In the genomic region with DNA sequence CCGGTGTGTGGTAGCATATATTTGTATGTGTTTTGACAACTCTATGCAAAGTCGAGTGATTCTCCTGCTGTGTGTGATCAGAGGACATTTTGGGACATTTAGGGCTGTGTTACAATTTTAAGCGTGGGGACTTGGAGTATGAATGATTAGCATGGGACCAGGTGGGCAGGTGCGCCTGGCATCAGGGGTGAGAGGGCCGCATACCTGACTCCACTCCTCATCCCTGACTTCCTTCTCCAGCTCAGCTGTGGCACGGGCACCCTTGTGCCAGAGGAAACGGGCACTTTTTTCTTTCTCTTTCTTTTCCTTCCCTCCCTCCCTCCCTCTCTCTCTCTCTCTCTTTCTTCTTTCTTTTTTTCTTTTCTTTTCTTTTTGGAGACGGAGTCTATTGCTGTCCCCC, we compare ENCODE assay signal across 15 cellular contexts. TPM values are rescaled to one million over a fixed set of nuclear protein-coding genes. Genes with fewer than 3 reads are reported as not detected.
DNase-seq lines count a peak whose midpoint lies in the region; TF ChIP-seq lines count a peak whose summit lies in the region.
"Had no signal": no experiment of that assay in that cellular context is flagged by ENCODE, and none has a peak within 500 bp of the region (broad histone marks: within the 10 kb centered on the region; RNA-seq: fewer than 3 reads in every experiment).

No MANE protein-coding gene starts in this region.

- no peaks in the 10 kb centered on the region for H3K27me3 ChIP-seq in Caco-2 (replicated peaks; ENCODE audit: control insufficient read depth, insufficient read depth, low read length)
- no peaks in the 10 kb centered on the region for H3K27me3 ChIP-seq in WERI-Rb-1 (ENCODE audit: insufficient read depth, low read depth, severe bottlenecking)
- no peaks in the 10 kb centered on the region for H3K27me3 ChIP-seq in liver (ENCODE audit: control insufficient read depth in 4 of 4, insufficient read depth in 4 of 4, low read length in 3 of 4)
- no peaks in the 10 kb centered on the region for H3K27me3 ChIP-seq in stomach
- H3K27me3 ChIP-seq: BE2C had no signal

- 86% methylated on average over 8 of the region's 8 CpGs for WGBS in liver
- WGBS in stomach, 5 donors = 80 to 87% (median 83%) methylated on average over 8 of the region's 8 CpGs

- H3K27ac Mint-ChIP-seq in Caco-2 (ENCODE audit: unreplicated experiment) (peak overlapping the region; percentile 29), immature natural killer cell (no peak overlapping the region)
- H3K27ac Mint-ChIP-seq: CD8-positive, alpha-beta T cell had no signal

- DNase-seq in Caco-2 = peak; percentile 0 to 3
- peak; percentile 3 for DNase-seq in WERI-Rb-1
- peak; percentile 13 for DNase-seq in stomach
- no peak for DNase-seq in NOMO-1 treated with DMSO at 0.1 percent for 48 hours (lab: John Stamatoyannopoulos, UW; ENCODE audit: unreplicated experiment)
- no peak for DNase-seq in immature natural killer cell
- DNase-seq in HuH-7.5 (ENCODE audit: low spot score) = no peak
- DNase-seq: BE2C; GOT3; KG1; NCI-H1092; NCI-H345; NCI-H69; NK-92 treated with Interleukin-12 subunit alpha and Interleukin-12 subunit beta, amount 100 ng/mL, for 24 hours had no signal

- TF ChIP-seq POLR2A in stomach (IDR thresholded peaks at IDR 0.05) = no peak

- H3K4me3 Mint-ChIP-seq in Caco-2 (ENCODE audit: unreplicated experiment) (no peak overlapping the region), immature natural killer cell (no peak overlapping the region)
- H3K4me3 Mint-ChIP-seq: CD8-positive, alpha-beta T cell had no signal

- POLR2A ChIA-PET in Caco-2 (lab: Charles Lee) = no interaction called here

- intact Hi-C loops in Caco-2 (cut with micrococcal nuclease; ENCODE audit: unreplicated experiment) = no loop called here
- intact Hi-C loops in stomach (cut with DNase I; ENCODE audit: low total_unique reads) = no loop called here

- H3K27ac ChIP-seq in WERI-Rb-1 = no peak overlapping the region
- peak overlapping the region; percentile 69 to 83 for H3K27ac ChIP-seq in liver (ENCODE audit: low read depth in 1 of 2, low read length in 2 of 2)
- peak overlapping the region in 3 of 5 donors; percentile 11 to 58 (median 42) for H3K27ac ChIP-seq in stomach

- H3K4me3 ChIP-seq in Caco-2 (ENCODE audit: low read depth, low read length) (no peak overlapping the region), WERI-Rb-1 (ENCODE audit: low read depth, low read length) (no peak overlapping the region), liver (ENCODE audit: low read depth in 1 of 3, low read length in 3 of 3) (no peak overlapping the region), stomach (no peak overlapping the region)

- TF ChIP-seq EP300 in stomach (IDR thresholded peaks at IDR 0.05) = no peak

- H3K27me3 Mint-ChIP-seq in Caco-2 (ENCODE audit: insufficient read depth, unreplicated experiment) (no peaks in the 10 kb centered on the region), immature natural killer cell (ENCODE audit: low read depth in 3 of 3) (no peaks in the 10 kb centered on the region)

- H3K36me3 ChIP-seq in Caco-2 (ENCODE audit: control insufficient read depth, insufficient read depth, low read length) = no peaks in the 10 kb centered on the region
- no peaks in the 10 kb centered on the region for H3K36me3 ChIP-seq in WERI-Rb-1
- H3K36me3 ChIP-seq in liver (ENCODE audit: control insufficient read depth in 4 of 4, insufficient read depth in 3 of 4, low read depth in 1 of 4, low read length in 3 of 4) = no peaks in the 10 kb centered on the region
- no peaks in the 10 kb centered on the region for H3K36me3 ChIP-seq in stomach
- H3K36me3 ChIP-seq: BE2C had no signal

- H3K4me1 Mint-ChIP-seq in Caco-2 (ENCODE audit: low read depth, unreplicated experiment) (peaks cover 31% of the 10 kb centered on the region), immature natural killer cell (no peaks in the 10 kb centered on the region)

- no peak overlapping the region for H3K9ac ChIP-seq in liver (ENCODE audit: low read depth in 1 of 2, low read length in 2 of 2)

- peaks cover 13% of the 10 kb centered on the region for H3K36me3 Mint-ChIP-seq in Caco-2 (ENCODE audit: insufficient read depth, unreplicated experiment)
- H3K36me3 Mint-ChIP-seq in immature natural killer cell = no peaks in the 10 kb centered on the region
- H3K36me3 Mint-ChIP-seq: CD8-positive, alpha-beta T cell had no signal

- H3K9me3 ChIP-seq in Caco-2 (no peaks in the 10 kb centered on the region), WERI-Rb-1 (ENCODE audit: severe bottlenecking) (no peaks in the 10 kb centered on the region), liver (ENCODE audit: control insufficient read depth in 4 of 4, low read length in 3 of 4) (no peaks in the 10 kb centered on the region), stomach (no peaks in the 10 kb centered on the region)
- H3K9me3 ChIP-seq: BE2C had no signal

- no TSS peak for BruUV-seq in Caco-2 (replicated peaks; lab: Mats Ljungman, UMichigan)

- H3K4me1 ChIP-seq in Caco-2 (peaks cover 31% of the 10 kb centered on the region), liver (ENCODE audit: control insufficient read depth in 4 of 4, insufficient read depth in 4 of 4, low read length in 3 of 4) (peaks cover 6 to 24% (median 20%) of the 10 kb centered on the region in 4 donors), stomach (peaks cover 7 to 32% (median 27%) of the 10 kb centered on the region in 4 donors)
- H3K4me1 ChIP-seq: BE2C had no signal

- no peak for TF ChIP-seq CTCF in Caco-2 (IDR thresholded peaks at IDR 0.05; ENCODE audit: insufficient read depth in 1 of 2, low read depth in 1 of 2, low read length in 1 of 2, severe bottlenecking in 1 of 2, unreplicated experiment in 1 of 2)
- no peak for TF ChIP-seq CTCF in WERI-Rb-1 (IDR thresholded peaks at IDR 0.05; ENCODE audit: low read depth, low read length)
- no peak for TF ChIP-seq CTCF in liver (IDR thresholded peaks at IDR 0.05; ENCODE audit: low read depth, low read length, missing input control)
- no peak for TF ChIP-seq CTCF in stomach (IDR thresholded peaks at IDR 0.05)

- CTCF ChIA-PET in Caco-2 (lab: Charles Lee) = no interaction called here

- no peak for TF ChIP-seq RAD21 in liver (IDR thresholded peaks at IDR 0.05)

- no peaks in the 10 kb centered on the region for H3K9me3 Mint-ChIP-seq in Caco-2 (ENCODE audit: unreplicated experiment)
- no peaks in the 10 kb centered on the region for H3K9me3 Mint-ChIP-seq in immature natural killer cell
- H3K9me3 Mint-ChIP-seq: CD8-positive, alpha-beta T cell had no signal

TF ChIP-seq in liver, 16 proteins besides CTCF, POLR2A, EP300 and RAD21:
- no peak for TF ChIP-seq NR2F2 (IDR thresholded peaks at IDR 0.05)
- no peak for TF ChIP-seq EGR1 (IDR thresholded peaks at IDR 0.05; ENCODE audit: low read depth in 2 of 2)

RNA-seq across cellular contexts. Expression of a gene that starts 15.7 kb away (rescaled TPM):
- 53.9 and 59.6 TPM in 2 replicates for total RNA-seq in Caco-2 (2022)
- 10 to 100 TPM; 19.7 to 25.7 TPM for total RNA-seq in liver
- polyA plus RNA-seq in liver = 1 to 10 TPM; 2.6 to 5.9 TPM
- total RNA-seq in stomach = 100 to 1,000 TPM in 1 of 5 donors, 10 to 100 TPM in 3, 1 to 10 TPM in 1; 8.4 to 114 (median 30.3) TPM
- polyA plus RNA-seq in stomach = 10 to 100 TPM; 13.3 to 45.1 (median 16.4) TPM
- 1 to 10 TPM; 1.2 to 7.5 (median 2.8) TPM for polyA plus RNA-seq in immature natural killer cell

RNA-seq across cellular contexts. Expression of a gene that starts 53.1 kb away (rescaled TPM):
- 72.4 and 75.0 TPM in 2 replicates for total RNA-seq in Caco-2 (2022)
- total RNA-seq in liver = 10 to 100 TPM; 15.4 to 17.9 TPM
- polyA plus RNA-seq in liver = 10 to 100 TPM; 11.3 to 29.2 TPM
- total RNA-seq in stomach = 10 to 100 TPM; 19.8 to 73.9 (median 36.8) TPM
- polyA plus RNA-seq in stomach = 10 to 100 TPM; 47.7 to 53.4 (median 48.6) TPM
- 10 to 100 TPM; 37.2 to 44.1 (median 41.4) TPM for polyA plus RNA-seq in immature natural killer cell

Comparison
In these comparisons a context has a peak if more than half of its experiments do, and no peak if none do; other contexts are left out.
1. DNase-seq: peak in Caco-2 (2 of 2), WERI-Rb-1 (single experiment) and stomach (single experiment); none in NOMO-1 treated with DMSO at 0.1 percent for 48 hours (single experiment), immature natural killer cell (0 of 3) and HuH-7.5 (single experiment).